In the genomic region with DNA sequence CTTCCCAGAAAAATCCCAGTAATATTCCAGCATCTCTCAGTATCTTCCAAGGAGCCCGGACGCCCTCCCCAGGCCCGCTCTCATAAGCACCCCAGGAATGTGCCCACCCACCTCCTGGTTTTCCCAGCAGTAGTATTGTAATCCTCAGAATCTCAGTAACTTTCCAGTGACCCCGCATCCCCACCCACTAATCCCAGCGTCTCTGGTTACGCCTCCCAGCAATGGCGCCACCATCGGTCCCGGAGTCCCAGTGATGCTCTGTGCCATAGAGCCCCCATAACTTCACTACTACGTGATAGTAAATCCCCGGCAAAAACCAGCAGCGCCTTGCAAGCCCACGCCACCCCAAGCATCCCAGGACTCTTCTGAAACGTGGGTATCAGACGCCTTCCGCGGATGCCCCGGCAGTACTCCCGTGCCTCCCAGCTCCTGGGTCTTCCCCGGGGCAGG, we compare ENCODE assay signal across 8 cellular contexts. TPM values are rescaled to one million over a fixed set of nuclear protein-coding genes. Genes with fewer than 3 reads are reported as not detected.
DNase-seq lines count a peak whose midpoint lies in the region; ATAC-seq and TF ChIP-seq lines count a peak whose summit lies in the region.

No MANE protein-coding gene starts in this region.

- DNase-seq in DMS153 treated with DMSO at 0.1 percent for 48 hours (lab: John Stamatoyannopoulos, UW; ENCODE audit: unreplicated experiment): peak; percentile 10
- DNase-seq in DMS153 (lab: John Stamatoyannopoulos, UW): no peak
- DNase-seq in HT-29 (ENCODE audit: low spot score): peak; percentile 32
- no peak for DNase-seq in T-helper 17 cell
- DNase-seq in kidney epithelial cell (ENCODE audit: low read depth): no peak
- no peak for DNase-seq in Kasumi-1 (lab: John Stamatoyannopoulos, UW)

- ATAC-seq in T-helper 17 cell: peak; percentile 9

- peaks cover 19% of the 10 kb centered on the region for H3K4me1 Mint-ChIP-seq in T-helper 17 cell

- H3K9me3 ChIP-seq in T-helper 17 cell (ENCODE audit: control insufficient read depth, low read length, poor library complexity, severe bottlenecking): no peaks in the 10 kb centered on the region

- H3K27me3 Mint-ChIP-seq in T-helper 17 cell: no peaks in the 10 kb centered on the region

- H3K27ac Mint-ChIP-seq in T-helper 17 cell: peak overlapping the region; percentile 95

- H3K36me3 ChIP-seq in kidney epithelial cell (ENCODE audit: control insufficient read depth, insufficient read depth, low read length): no peaks in the 10 kb centered on the region

- H3K27ac ChIP-seq in cingulate gyrus (ENCODE audit: low read depth, low read length) (peak overlapping the region; percentile 97), skin epidermis (peak overlapping the region; percentile 32 to 92 (median 83))

- TF ChIP-seq CTCF in kidney epithelial cell (IDR thresholded peaks at IDR 0.05; ENCODE audit: insufficient read depth, low read length, poor library complexity, severe bottlenecking): peak; percentile 29

- peak overlapping the region; percentile 96 for H3K4me3 Mint-ChIP-seq in T-helper 17 cell

- H3K4me3 ChIP-seq in kidney epithelial cell (ENCODE audit: low read depth, low read length) (peak overlapping the region; percentile 83), skin epidermis (peak overlapping the region; percentile 71 to 96 (median 76))

- no peaks in the 10 kb centered on the region for H3K27me3 ChIP-seq in kidney epithelial cell (ENCODE audit: control insufficient read depth, insufficient read depth, low read length)

- no peaks in the 10 kb centered on the region for H3K36me3 Mint-ChIP-seq in T-helper 17 cell (ENCODE audit: low read depth)

RNA-seq across cellular contexts. Expression of a gene that starts 1.0 kb away (rescaled TPM):
- 61.3 and 74.3 TPM in 2 replicates for total RNA-seq in HT-29 (2014; rRNA removed; shearing (Covaris generic))
- 10 to 100 TPM; 95.1 to 97.2 TPM for total RNA-seq in T-helper 17 cell
- 134 and 163 TPM in 2 replicates for total RNA-seq in kidney epithelial cell

RNA-seq across cellular contexts. Expression of a gene that starts 12.1 kb away (rescaled TPM):
- total RNA-seq in HT-29 (2014; rRNA removed; shearing (Covaris generic)): 7.1 and 7.5 TPM in 2 replicates
- total RNA-seq in T-helper 17 cell (10 to 100 TPM; 11.4 to 17.0 TPM), kidney epithelial cell (13.7 and 15.3 TPM in 2 replicates)

RNA-seq across cellular contexts. Expression of a gene that starts 18.7 kb away (rescaled TPM):
- 4.2 and 5.6 TPM in 2 replicates for total RNA-seq in HT-29 (2014; rRNA removed; shearing (Covaris generic))
- total RNA-seq in T-helper 17 cell (1 to 10 TPM; 4.1 to 5.1 TPM), kidney epithelial cell (67.4 and 76.1 TPM in 2 replicates)

RNA-seq across cellular contexts. Expression of a gene that starts 45.7 kb away (rescaled TPM):
- total RNA-seq in HT-29 (2014; rRNA removed; shearing (Covaris generic)): 4.0 and 6.4 TPM in 2 replicates
- total RNA-seq in T-helper 17 cell (not detected), kidney epithelial cell (5.5 and 8.9 TPM in 2 replicates)

Comparison
In these comparisons a context has a peak if more than half of its experiments do, and no peak if none do; other contexts are left out.
1. DNase-seq: peak in DMS153 treated with DMSO at 0.1 percent for 48 hours (single experiment) and HT-29 (single experiment); none in DMS153 (single experiment), T-helper 17 cell (0 of 3), kidney epithelial cell (single experiment) and Kasumi-1 (0 of 2).
2. RNA of a gene that starts 18.7 kb away (total RNA-seq): 67.4 to 76.1 TPM in kidney epithelial cell; 4.2 to 5.6 TPM in HT-29 and 4.1 to 5.1 TPM in T-helper 17 cell; every median in the first group is over 10 times any median in the second.